Comparison of ENCODE assay signal across 17 cellular contexts in genomic region chr16:67664258-67664657, GRCh38. TPM values are rescaled to one million over a fixed set of nuclear protein-coding genes. Genes with fewer than 3 reads are reported as not detected.
DNase-seq lines count a peak whose midpoint lies in the region; ATAC-seq and TF ChIP-seq lines count a peak whose summit lies in the region.
"Had no signal": no experiment of that assay in that cellular context is flagged by ENCODE, and none has a peak within 500 bp of the region (broad histone marks: within the 10 kb centered on the region; RNA-seq: fewer than 3 reads in every experiment).

No MANE protein-coding gene starts in this region.

- no peak for DNase-seq in CD4-positive, alpha-beta T cell
- DNase-seq in H7: peak; percentile 31
- peak; percentile 23 to 67 for DNase-seq in cerebellar nuclear complex (lab: John Stamatoyannopoulos, UW)
- DNase-seq in neural crest cell (ENCODE audit: low read depth, low spot score): no peak
- DNase-seq in D341Med (ENCODE audit: low spot score): no peak
- DNase-seq: colonic mucosa, midbrain, NCI-H1092 treated with DMSO at 0.1 percent for 48 hours, NCI-H1930 had no signal

- H3K36me3 Mint-ChIP-seq in CD4-positive, alpha-beta T cell (ENCODE audit: low read depth): peaks cover 11% of the 10 kb centered on the region
- H3K36me3 Mint-ChIP-seq in neural crest cell (ENCODE audit: low read depth): peaks cover 3% of the 10 kb centered on the region
- H3K36me3 Mint-ChIP-seq: activated naive CD4-positive, alpha-beta T cell treated with anti-CD3 and anti-CD28 coated beads, Interleukin-2, amount 50 U/mL, for 24 hours had no signal

- CTCF ChIA-PET in CD4-positive, alpha-beta T cell (lab: Charles Lee): interaction anchor here (0.9 to 2.5 kb wide), 5 partner anchors 8 to 184 kb away, joined by 3 to 14 read pairs (median 4); partner anchors contain the start of gene ATP6V0D1

- no peaks in the 10 kb centered on the region for H3K9me3 ChIP-seq in CD4-positive, alpha-beta T cell (ENCODE audit: control insufficient read depth, low read length)
- H3K9me3 ChIP-seq: colonic mucosa, prostate gland, SJCRH30, tibial nerve had no signal

- H3K4me1 Mint-ChIP-seq in CD4-positive, alpha-beta T cell (ENCODE audit: low read depth): peaks cover 38% of the 10 kb centered on the region
- peaks cover 33% of the 10 kb centered on the region for H3K4me1 Mint-ChIP-seq in neural crest cell

- no peak for TF ChIP-seq CTCF in CD4-positive, alpha-beta T cell (IDR thresholded peaks at IDR 0.05)
- no peak for TF ChIP-seq CTCF in neural crest cell (conservative IDR thresholded peaks at IDR 0.05)

- intact Hi-C loops in CD4-positive, alpha-beta T cell (cut with DNase I, micrococcal nuclease): loop anchor here in 1 of 2 experiments (5.0 kb wide), 1 partner anchor 143 kb away; the partner anchor contains the start of genes RANBP10 and TSNAXIP1

- H3K9me3 Mint-ChIP-seq in CD4-positive, alpha-beta T cell: no peaks in the 10 kb centered on the region
- H3K9me3 Mint-ChIP-seq in neural crest cell: no peaks in the 10 kb centered on the region
- H3K9me3 Mint-ChIP-seq: activated naive CD4-positive, alpha-beta T cell treated with anti-CD3 and anti-CD28 coated beads, Interleukin-2, amount 50 U/mL, for 24 hours had no signal

- no peaks in the 10 kb centered on the region for H3K27me3 ChIP-seq in CD4-positive, alpha-beta T cell (ENCODE audit: control insufficient read depth, insufficient read depth, low read length)
- H3K27me3 ChIP-seq in H7 (ENCODE audit: control insufficient read depth, insufficient read depth, low read length): peaks cover 24% of the 10 kb centered on the region; the same call in 1 of the 2 replicates
- H3K27me3 ChIP-seq: brain microvascular endothelial cell, colonic mucosa, SJCRH30, tibial nerve had no signal

- no peak overlapping the region for H3K27ac ChIP-seq in CD4-positive, alpha-beta T cell (ENCODE audit: low read depth, low read length)
- H3K27ac ChIP-seq: brain microvascular endothelial cell, colonic mucosa, prostate gland, SJCRH30 had no signal

- no peak for ATAC-seq in CD4-positive, alpha-beta T cell (ENCODE audit: poor library complexity)
- no peak for ATAC-seq in GM21381 (IDR thresholded peaks at IDR 0.05; ENCODE audit: unreplicated experiment)
- no peak for ATAC-seq in HG03571 (IDR thresholded peaks at IDR 0.05; ENCODE audit: unreplicated experiment)
- ATAC-seq: activated CD4-positive, alpha-beta T cell treated with anti-CD3 and anti-CD28 coated beads for 36 hours had no signal

- H3K4me3 ChIP-seq in H7 (ENCODE audit: insufficient read depth, low read depth, low read length): no peak overlapping the region
- H3K4me3 ChIP-seq: colonic mucosa, prostate gland, SJCRH30, tibial nerve had no signal

- POLR2A ChIA-PET in CD4-positive, alpha-beta T cell (lab: Charles Lee): interaction anchor here (1.4 to 2.3 kb wide), 3 partner anchors 19 to 143 kb away, joined by 3 to 7 read pairs (median 4); partner anchors contain the start of gene CARMIL2

- H3K27ac Mint-ChIP-seq in CD4-positive, alpha-beta T cell: peak overlapping the region; percentile 62
- H3K27ac Mint-ChIP-seq in neural crest cell (ENCODE audit: unreplicated experiment): no peak overlapping the region
- H3K27ac Mint-ChIP-seq: activated CD4-positive, alpha-beta T cell treated with anti-CD3 and anti-CD28 coated beads for 36 hours had no signal

- peak overlapping the region; percentile 56 for H3K4me3 Mint-ChIP-seq in CD4-positive, alpha-beta T cell
- H3K4me3 Mint-ChIP-seq in neural crest cell: peak overlapping the region; percentile 72
- H3K4me3 Mint-ChIP-seq: activated CD4-positive, alpha-beta T cell treated with anti-CD3 and anti-CD28 coated beads for 36 hours; activated naive CD4-positive, alpha-beta T cell treated with anti-CD3 and anti-CD28 coated beads, Interleukin-2, amount 50 U/mL, for 24 hours had no signal

- no peaks in the 10 kb centered on the region for H3K36me3 ChIP-seq in H7 (replicated peaks; ENCODE audit: control insufficient read depth, insufficient read depth, low read length)
- H3K36me3 ChIP-seq: brain microvascular endothelial cell, colonic mucosa, prostate gland, SJCRH30 had no signal

- H3K27me3 Mint-ChIP-seq in CD4-positive, alpha-beta T cell: no peaks in the 10 kb centered on the region
- peaks cover 8% of the 10 kb centered on the region for H3K27me3 Mint-ChIP-seq in neural crest cell (ENCODE audit: low read depth)
- H3K27me3 Mint-ChIP-seq: activated CD4-positive, alpha-beta T cell treated with anti-CD3 and anti-CD28 coated beads for 36 hours; activated naive CD4-positive, alpha-beta T cell treated with anti-CD3 and anti-CD28 coated beads, Interleukin-2, amount 50 U/mL, for 24 hours had no signal

RNA-seq across cellular contexts. Expression of gene ENKD1, which starts 2.3 kb away (rescaled TPM):
- total RNA-seq in CD4-positive, alpha-beta T cell: 1 to 10 TPM; 2.0 to 3.5 TPM
- total RNA-seq in H7 (2014; rRNA removed; shearing (Covaris generic)): 7.0 and 12.3 TPM in 2 replicates
- total RNA-seq in neural crest cell: 23.3 and 24.5 TPM in 2 replicates

RNA-seq across cellular contexts. Expression of gene C16orf86, which starts 2.4 kb away (rescaled TPM):
- total RNA-seq in CD4-positive, alpha-beta T cell: 1 to 10 TPM; 2.0 to 2.4 TPM
- 8.5 and 9.0 TPM in 2 replicates for total RNA-seq in H7 (2014; rRNA removed; shearing (Covaris generic))
- total RNA-seq in neural crest cell: 1.7 and 2.0 TPM in 2 replicates

RNA-seq across cellular contexts. Expression of gene PARD6A, which starts 3.5 kb away (rescaled TPM):
- 1 to 10 TPM; 4.5 to 4.7 TPM for total RNA-seq in CD4-positive, alpha-beta T cell
- total RNA-seq in H7 (2014; rRNA removed; shearing (Covaris generic)): 5.5 and 6.8 TPM in 2 replicates
- 7.5 and 8.3 TPM in 2 replicates for total RNA-seq in neural crest cell

RNA-seq across cellular contexts. Expression of gene ACD, which starts 4.2 kb away (rescaled TPM):
- total RNA-seq in CD4-positive, alpha-beta T cell: 10 to 100 TPM; 21.6 to 26.0 TPM
- total RNA-seq in H7 (2014; rRNA removed; shearing (Covaris generic)): 44.9 and 52.2 TPM in 2 replicates
- 39.3 and 39.8 TPM in 2 replicates for total RNA-seq in neural crest cell

RNA-seq across cellular contexts. Expression of gene CARMIL2, which starts 19.3 kb away (rescaled TPM):
- 100 to 1,000 TPM; 147 to 148 TPM for total RNA-seq in CD4-positive, alpha-beta T cell
- 3.6 and 6.4 TPM in 2 replicates for total RNA-seq in H7 (2014; rRNA removed; shearing (Covaris generic))
- total RNA-seq in neural crest cell: 2.0 and 3.5 TPM in 2 replicates

Comparison
In these comparisons a context has a peak if more than half of its experiments do, and no peak if none do; other contexts are left out.
1. DNase-seq: peak in H7 (single experiment) and cerebellar nuclear complex (2 of 2); none in CD4-positive, alpha-beta T cell (0 of 10), neural crest cell (single experiment) and D341Med (single experiment).